8 cellular contexts compared by ENCODE assay signal in genomic region chr18:67217551-67218166, GRCh38.
DNase-seq lines count a peak whose midpoint lies in the region; ATAC-seq, FAIRE-seq and TF ChIP-seq lines count a peak whose summit lies in the region.

No MANE protein-coding gene starts in this region.

- WGBS in lung, 2 donors: 3 to 4% methylated on average over 7 of the region's 7 CpGs

- no peaks in the 10 kb centered on the region for H3K36me3 ChIP-seq in lung (ENCODE audit: control insufficient read depth in 2 of 2, insufficient read depth in 2 of 2, low read length in 2 of 2)

- DNase-seq in AG04450 (ENCODE audit: low read depth, low spot score): peak; percentile 61
- peak; percentile 76 for DNase-seq in NCI-H2227 treated with DMSO at 0.1 percent for 48 hours (lab: John Stamatoyannopoulos, UW)
- peak; percentile 38 to 60 for DNase-seq in activated CD4-positive, alpha-beta T cell treated with anti-CD3 and anti-CD28 coated beads for 4 hours
- DNase-seq in lung (ENCODE audit: low spot score): peak; percentile 48
- peak; percentile 4 to 15 for DNase-seq in stimulated activated CD8-positive, alpha-beta memory T cell treated with anti-CD3 and anti-CD28 coated beads, Interleukin-2, amount 100 ng/mL, for 48 hours (ENCODE audit: low read depth in 2 of 2)

- ATAC-seq in GM18517 (IDR thresholded peaks at IDR 0.05; ENCODE audit: unreplicated experiment) (peak; percentile 92), HG03060 (IDR thresholded peaks at IDR 0.05; ENCODE audit: low read depth, unreplicated experiment) (peak; percentile 89), lung (ENCODE audit: insufficient read depth, low FRiP score) (peak; percentile 44)

- TF ChIP-seq CTCF in AG04450 (IDR thresholded peaks at IDR 0.05; ENCODE audit: low read depth, low read length) (peak; percentile 70), lung (IDR thresholded peaks at IDR 0.05; ENCODE audit: control extremely low read depth, extremely low read depth) (peak; percentile 69)

- H3K27ac ChIP-seq in AG04450 (ENCODE audit: low read depth, low read length) (no peak overlapping the region), lung (ENCODE audit: low read depth in 1 of 2, low read length in 1 of 2) (no peak overlapping the region)

- H3K27me3 ChIP-seq in AG04450 (ENCODE audit: control insufficient read depth, insufficient read depth, low read length) (no peaks in the 10 kb centered on the region), lung (ENCODE audit: control insufficient read depth, insufficient read depth) (no peaks in the 10 kb centered on the region)

- CTCF ChIA-PET in AG04450 (lab: Charles Lee): interaction anchor here (0.6 to 1.9 kb wide), 19 partner anchors 20 to 1629 kb away, joined by 3 to 10 read pairs (median 4); no protein-coding TSS in a partner anchor

- H3K9me3 ChIP-seq in AG04450 (ENCODE audit: control insufficient read depth, insufficient read depth, low read length) (peaks cover 4% of the 10 kb centered on the region; the same call in 1 of the 2 replicates), lung (ENCODE audit: control insufficient read depth in 2 of 2, insufficient read depth in 1 of 2, low read length in 1 of 2) (no peaks in the 10 kb centered on the region)

- POLR2A ChIA-PET in AG04450 (lab: Yijun Ruan, JAX): no interaction called here

- H3K4me3 ChIP-seq in AG04450 (ENCODE audit: low read depth, low read length): no peak overlapping the region
- no peak overlapping the region for H3K4me3 ChIP-seq in lung

- no peaks in the 10 kb centered on the region for H3K4me1 ChIP-seq in lung (ENCODE audit: control insufficient read depth in 2 of 2, insufficient read depth in 2 of 2, low read length in 2 of 2)

- FAIRE-seq in colon (lab: Jason Lieb, UNC): peak; percentile 43

Comparison
In these comparisons a context has a peak if more than half of its experiments do, and no peak if none do; other contexts are left out.
1. DNase-seq: peak in every context shown above with its lines; median percentile 76 in NCI-H2227 treated with DMSO at 0.1 percent for 48 hours; 61 in AG04450; 49 in activated CD4-positive, alpha-beta T cell treated with anti-CD3 and anti-CD28 coated beads for 4 hours; 48 in lung; 10 in stimulated activated CD8-positive, alpha-beta memory T cell treated with anti-CD3 and anti-CD28 coated beads, Interleukin-2, amount 100 ng/mL, for 48 hours.